Comparison of ENCODE assay signal across 22 cellular contexts in genomic region chr12:70254225-70254624, GRCh38. TPM values are rescaled to one million over a fixed set of nuclear protein-coding genes. Genes with fewer than 3 reads are reported as not detected.
A peak's percentile ranks its signal among the peaks of the same experiment; 100 is the strongest.
DNase-seq lines count a peak whose midpoint lies in the region; ATAC-seq and TF ChIP-seq lines count a peak whose summit lies in the region.
"Had no signal": no experiment of that assay in that cellular context is flagged by ENCODE, and none has a peak within 500 bp of the region (broad histone marks: within the 10 kb centered on the region; RNA-seq: fewer than 3 reads in every experiment).

No MANE protein-coding gene starts in this region.

- no peak for TF ChIP-seq CTCF in glutamatergic neuron (IDR thresholded peaks at IDR 0.05; ENCODE audit: partially characterized antibody, unreplicated experiment)

- peaks cover 11% of the 10 kb centered on the region for H3K36me3 Mint-ChIP-seq in activated naive CD8-positive, alpha-beta T cell treated with anti-CD3 and anti-CD28 coated beads, Interleukin-2, amount 50 U/mL, for 24 hours (ENCODE audit: low read depth)
- no peaks in the 10 kb centered on the region for H3K36me3 Mint-ChIP-seq in glutamatergic neuron (ENCODE audit: unreplicated experiment)
- H3K36me3 Mint-ChIP-seq: IgD-negative memory B cell had no signal

- ATAC-seq in stimulated activated naive CD8-positive, alpha-beta T cell treated with anti-CD3 and anti-CD28 coated beads, Interleukin-15, amount 100 ng/mL, for 72 hours, result no peak
- ATAC-seq in stimulated activated naive CD8-positive, alpha-beta T cell treated with anti-CD3 and anti-CD28 coated beads, Interleukin-15, Interleukin-2, amounts not matched to agents 100 U/mL and 50 U/mL, for 24 hours, result no peak
- ATAC-seq in activated naive CD8-positive, alpha-beta T cell treated with anti-CD3 and anti-CD28 coated beads, Interleukin-2, amount 50 U/mL, for 24 hours, result no peak
- ATAC-seq in GM21367 (IDR thresholded peaks at IDR 0.05; ENCODE audit: unreplicated experiment), result no peak
- ATAC-seq: GM23338 had no signal

- intact Hi-C loops in posterior vena cava (cut with DNase I), result no loop called here

- H3K9me3 Mint-ChIP-seq in stimulated activated naive CD8-positive, alpha-beta T cell treated with anti-CD3 and anti-CD28 coated beads, Interleukin-15, amount 100 ng/mL, for 72 hours, result no peaks in the 10 kb centered on the region
- no peaks in the 10 kb centered on the region for H3K9me3 Mint-ChIP-seq in activated naive CD8-positive, alpha-beta T cell treated with anti-CD3 and anti-CD28 coated beads, Interleukin-2, amount 50 U/mL, for 24 hours
- H3K9me3 Mint-ChIP-seq in glutamatergic neuron (ENCODE audit: unreplicated experiment), result peaks cover 1% of the 10 kb centered on the region
- H3K9me3 Mint-ChIP-seq: CD4-positive, CD25-positive, alpha-beta regulatory T cell; GM23338; H9; IgD-negative memory B cell had no signal

- DNase-seq in stimulated activated naive CD8-positive, alpha-beta T cell treated with anti-CD3 and anti-CD28 coated beads, Interleukin-15, amount 100 ng/mL, for 72 hours, result no peak
- no peak for DNase-seq in stimulated activated naive CD8-positive, alpha-beta T cell treated with anti-CD3 and anti-CD28 coated beads, Interleukin-15, Interleukin-2, amounts not matched to agents 100 U/mL and 50 U/mL, for 24 hours
- no peak for DNase-seq in activated naive CD8-positive, alpha-beta T cell treated with anti-CD3 and anti-CD28 coated beads, Interleukin-2, amount 50 U/mL, for 24 hours
- DNase-seq in glutamatergic neuron (no peak), GF-D8 (lab: John Stamatoyannopoulos, UW) (no peak), posterior vena cava (ENCODE audit: low spot score) (no peak)
- DNase-seq in NK-92 treated with Interleukin-12 subunit alpha and Interleukin-12 subunit beta, amount 100 ng/mL, for 24 hours (lab: John Stamatoyannopoulos, UW), result no peak
- DNase-seq: CD4-positive, CD25-positive, alpha-beta regulatory T cell; DMS153; DND-41; H9; NCI-H1048; NCI-H1694 treated with DMSO at 0.1 percent for 48 hours; NCI-H2081; NCI-H226; NCI-H510A; NCI-H69; OCI-M1; SIG-M5 had no signal

- peaks cover 58% of the 10 kb centered on the region for H3K4me1 Mint-ChIP-seq in stimulated activated naive CD8-positive, alpha-beta T cell treated with anti-CD3 and anti-CD28 coated beads, Interleukin-15, amount 100 ng/mL, for 72 hours
- H3K4me1 Mint-ChIP-seq in activated naive CD8-positive, alpha-beta T cell treated with anti-CD3 and anti-CD28 coated beads, Interleukin-2, amount 50 U/mL, for 24 hours, result peaks cover 80% of the 10 kb centered on the region
- H3K4me1 Mint-ChIP-seq in glutamatergic neuron (ENCODE audit: low read depth, unreplicated experiment), result peaks cover 31% of the 10 kb centered on the region

- peak overlapping the region; percentile 28 to 31 for H3K27ac Mint-ChIP-seq in stimulated activated naive CD8-positive, alpha-beta T cell treated with anti-CD3 and anti-CD28 coated beads, Interleukin-15, amount 100 ng/mL, for 72 hours
- peak overlapping the region; percentile 31 for H3K27ac Mint-ChIP-seq in activated naive CD8-positive, alpha-beta T cell treated with anti-CD3 and anti-CD28 coated beads, Interleukin-2, amount 50 U/mL, for 24 hours
- H3K27ac Mint-ChIP-seq in glutamatergic neuron (ENCODE audit: unreplicated experiment), result peak overlapping the region; percentile 74

- H3K27me3 Mint-ChIP-seq in stimulated activated naive CD8-positive, alpha-beta T cell treated with anti-CD3 and anti-CD28 coated beads, Interleukin-15, amount 100 ng/mL, for 72 hours, result no peaks in the 10 kb centered on the region
- no peaks in the 10 kb centered on the region for H3K27me3 Mint-ChIP-seq in activated naive CD8-positive, alpha-beta T cell treated with anti-CD3 and anti-CD28 coated beads, Interleukin-2, amount 50 U/mL, for 24 hours
- no peaks in the 10 kb centered on the region for H3K27me3 Mint-ChIP-seq in glutamatergic neuron (ENCODE audit: unreplicated experiment)
- H3K27me3 Mint-ChIP-seq: CD4-positive, CD25-positive, alpha-beta regulatory T cell; IgD-negative memory B cell had no signal

- no peak overlapping the region for H3K4me3 Mint-ChIP-seq in stimulated activated naive CD8-positive, alpha-beta T cell treated with anti-CD3 and anti-CD28 coated beads, Interleukin-15, amount 100 ng/mL, for 72 hours
- H3K4me3 Mint-ChIP-seq in activated naive CD8-positive, alpha-beta T cell treated with anti-CD3 and anti-CD28 coated beads, Interleukin-2, amount 50 U/mL, for 24 hours, result no peak overlapping the region
- H3K4me3 Mint-ChIP-seq in glutamatergic neuron (ENCODE audit: unreplicated experiment), result no peak overlapping the region
- H3K4me3 Mint-ChIP-seq: GM23338, H9 had no signal

RNA-seq across cellular contexts. Expression of gene CNOT2, which starts 11.0 kb away (rescaled TPM):
- 121 TPM for total RNA-seq in glutamatergic neuron (ENCODE audit: unreplicated experiment)
- 10 to 100 TPM; 52.4 to 62.9 TPM for total RNA-seq in posterior vena cava
